20 cellular contexts compared by ENCODE assay signal in genomic region chrX:130771230-130771629, GRCh38.
DNase-seq lines count a peak whose midpoint lies in the region; ATAC-seq and TF ChIP-seq lines count a peak whose summit lies in the region.
"Had no signal": no experiment of that assay in that cellular context is flagged by ENCODE, and none has a peak within 500 bp of the region (broad histone marks: within the 10 kb centered on the region; RNA-seq: fewer than 3 reads in every experiment).

No MANE protein-coding gene starts in this region.

- TF ChIP-seq CTCF in MCF 10A (IDR thresholded peaks at IDR 0.05; ENCODE audit: unreplicated experiment) (no peak), breast epithelium (IDR thresholded peaks at IDR 0.05) (no peak), PC-3 (conservative IDR thresholded peaks at IDR 0.05; ENCODE audit: low read depth, low read length) (no peak), CD14-positive monocyte (IDR thresholded peaks at IDR 0.05) (no peak), OCI-LY7 (conservative IDR thresholded peaks at IDR 0.05; ENCODE audit: low read length) (no peak)

- no peak overlapping the region for H2AFZ ChIP-seq in PC-3 (ENCODE audit: low read length)
- no peak overlapping the region for H2AFZ ChIP-seq in OCI-LY7 (ENCODE audit: low read length)
- H2AFZ ChIP-seq: parathyroid adenoma had no signal

- H3K27ac Mint-ChIP-seq in MCF 10A (ENCODE audit: low read depth, unreplicated experiment), result no peak overlapping the region
- H3K27ac Mint-ChIP-seq in CD14-positive monocyte, result no peak overlapping the region
- H3K27ac Mint-ChIP-seq: activated CD8-positive, alpha-beta T cell treated with anti-CD3 and anti-CD28 coated beads for 36 hours; activated naive CD8-positive, alpha-beta T cell treated with anti-CD3 and anti-CD28 coated beads for 36 hours had no signal

- H3K4me1 Mint-ChIP-seq in MCF 10A (ENCODE audit: insufficient read depth, unreplicated experiment) (peaks cover 8% of the 10 kb centered on the region), CD14-positive monocyte (peaks cover 4% of the 10 kb centered on the region)

- intact Hi-C loops in MCF 10A (cut with micrococcal nuclease), result no loop called here
- intact Hi-C loops in breast epithelium (cut with DNase I; ENCODE audit: low total_unique reads), result no loop called here
- intact Hi-C loops in PC-3 (cut with micrococcal nuclease), result loop anchor here (5.0 kb wide), 1 partner anchor 54 kb away; no protein-coding TSS in a partner anchor
- intact Hi-C loops in CD14-positive monocyte (cut with micrococcal nuclease), result no loop called here
- intact Hi-C loops in OCI-LY7 (cut with micrococcal nuclease; ENCODE audit: unreplicated experiment), result no loop called here

- CTCF ChIA-PET in MCF 10A (lab: Yijun Ruan, JAX), result no interaction called here
- CTCF ChIA-PET in PC-3 (lab: Charles Lee), result no interaction called here
- CTCF ChIA-PET in OCI-LY7 (lab: Charles Lee; ENCODE audit: unreplicated experiment), result no interaction called here

- H3K4me3 Mint-ChIP-seq in MCF 10A (ENCODE audit: unreplicated experiment), result no peak overlapping the region
- no peak overlapping the region for H3K4me3 Mint-ChIP-seq in CD14-positive monocyte
- H3K4me3 Mint-ChIP-seq: activated CD8-positive, alpha-beta T cell treated with anti-CD3 and anti-CD28 coated beads for 36 hours; activated naive CD8-positive, alpha-beta T cell treated with anti-CD3 and anti-CD28 coated beads for 36 hours; naive thymus-derived CD4-positive, alpha-beta T cell had no signal

- ATAC-seq in PC-3, result 0 out of 2 replicates have a peak, but pooled peaks have one; percentile 12
- ATAC-seq: activated CD8-positive, alpha-beta T cell treated with anti-CD3 and anti-CD28 coated beads for 36 hours; naive thymus-derived CD4-positive, alpha-beta T cell had no signal

- H3K4me1 ChIP-seq in breast epithelium, result no peaks in the 10 kb centered on the region
- peaks cover 40% of the 10 kb centered on the region for H3K4me1 ChIP-seq in PC-3 (ENCODE audit: insufficient read depth, low read length)
- H3K4me1 ChIP-seq in skeletal muscle tissue (ENCODE audit: control insufficient read depth in 3 of 3, insufficient read depth in 3 of 3, low read length in 3 of 3), result peaks cover 0 to 7% (median 2%) of the 10 kb centered on the region in 3 donors
- no peaks in the 10 kb centered on the region for H3K4me1 ChIP-seq in OCI-LY7 (ENCODE audit: insufficient read depth, low read length, poor library complexity, severe bottlenecking)
- H3K4me1 ChIP-seq: parathyroid adenoma, uterus had no signal

- H3K27ac ChIP-seq in breast epithelium (no peak overlapping the region), PC-3 (ENCODE audit: low read length) (peak overlapping the region; percentile 98), skeletal muscle tissue (ENCODE audit: low read depth, low read length) (peak overlapping the region; percentile 45), OCI-LY7 (ENCODE audit: low read depth, low read length, poor library complexity, severe bottlenecking) (no peak overlapping the region)
- H3K27ac ChIP-seq: parathyroid adenoma, uterus had no signal

- H3K9me3 Mint-ChIP-seq in MCF 10A (ENCODE audit: unreplicated experiment) (no peaks in the 10 kb centered on the region), CD14-positive monocyte (no peaks in the 10 kb centered on the region)
- H3K9me3 Mint-ChIP-seq: activated CD8-positive, alpha-beta T cell treated with anti-CD3 and anti-CD28 coated beads for 36 hours; activated naive CD8-positive, alpha-beta T cell treated with anti-CD3 and anti-CD28 coated beads for 36 hours had no signal

- H3K4me2 ChIP-seq in PC-3 (ENCODE audit: low read length) (peak overlapping the region; percentile 69), OCI-LY7 (ENCODE audit: low read length) (no peak overlapping the region)

- TF ChIP-seq POLR2A in breast epithelium (IDR thresholded peaks at IDR 0.05), result no peak

- H3K9me3 ChIP-seq in breast epithelium, result no peaks in the 10 kb centered on the region
- no peaks in the 10 kb centered on the region for H3K9me3 ChIP-seq in PC-3 (ENCODE audit: low read length)
- H3K9me3 ChIP-seq in skeletal muscle tissue (ENCODE audit: control insufficient read depth in 3 of 3, low read length in 3 of 3), result no peaks in the 10 kb centered on the region
- H3K9me3 ChIP-seq in OCI-LY7 (ENCODE audit: low read length), result no peaks in the 10 kb centered on the region
- H3K9me3 ChIP-seq: HAP-1, uterus had no signal

- no peaks in the 10 kb centered on the region for H3K36me3 Mint-ChIP-seq in MCF 10A (ENCODE audit: insufficient read depth, unreplicated experiment)
- peaks cover 0 to 2% of the 10 kb centered on the region in 2 donors for H3K36me3 Mint-ChIP-seq in CD14-positive monocyte

- H3K27me3 ChIP-seq in breast epithelium (peaks cover 0 to 4% of the 10 kb centered on the region in 2 donors), PC-3 (ENCODE audit: low read length) (no peaks in the 10 kb centered on the region), skeletal muscle tissue (ENCODE audit: control insufficient read depth in 3 of 3, insufficient read depth in 3 of 3, low read length in 3 of 3) (no peaks in the 10 kb centered on the region)
- H3K27me3 ChIP-seq: uterus had no signal

- peak; percentile 8 for DNase-seq in MCF 10A (ENCODE audit: unreplicated experiment)
- no peak for DNase-seq in breast epithelium (ENCODE audit: low spot score in 2 of 2)
- DNase-seq in PC-3, result peak; percentile 49
- peak; percentile 4 for DNase-seq in dermis blood vessel endothelial cell
- no peak for DNase-seq in amygdala (lab: John Stamatoyannopoulos, UW)
- DNase-seq in CD14-positive monocyte (ENCODE audit: low spot score), result no peak
- no peak for DNase-seq in OCI-LY7 (ENCODE audit: low spot score)
- DNase-seq: activated CD8-positive, alpha-beta T cell treated with anti-CD3 and anti-CD28 coated beads for 36 hours; activated naive CD8-positive, alpha-beta T cell treated with anti-CD3 and anti-CD28 coated beads for 36 hours; activated T-cell treated with anti-CD3 and anti-CD28 coated beads, Interleukin-2, amount 50 U/mL, for 48 hours; effector CD4-positive, alpha-beta T cell; naive thymus-derived CD4-positive, alpha-beta T cell; NCI-H1092 treated with DMSO at 0.1 percent for 48 hours; SHP77; stimulated activated CD4-positive, alpha-beta T cell treated with anti-CD3 and anti-CD28 coated beads, Interleukin-4, amount 100 ng/mL, for 24 hours; uterus had no signal

- H3K27me3 Mint-ChIP-seq in MCF 10A (ENCODE audit: insufficient read depth, unreplicated experiment) (peaks cover 38% of the 10 kb centered on the region), CD14-positive monocyte (ENCODE audit: low read depth in 3 of 3) (peaks cover 0 to 4% (median 0%) of the 10 kb centered on the region in 3 donors)
- H3K27me3 Mint-ChIP-seq: activated CD8-positive, alpha-beta T cell treated with anti-CD3 and anti-CD28 coated beads for 36 hours; activated naive CD8-positive, alpha-beta T cell treated with anti-CD3 and anti-CD28 coated beads for 36 hours; naive thymus-derived CD4-positive, alpha-beta T cell had no signal

- H3F3A ChIP-seq in PC-3 (ENCODE audit: low read length, unreplicated experiment), result peaks cover 16% of the 10 kb centered on the region

- H3K9me2 ChIP-seq in PC-3 (replicated peaks; ENCODE audit: low read length) (no peaks in the 10 kb centered on the region), OCI-LY7 (ENCODE audit: insufficient read depth, low read length) (no peaks in the 10 kb centered on the region)

- H3K79me2 ChIP-seq in PC-3 (ENCODE audit: low read length), result no peaks in the 10 kb centered on the region
- no peaks in the 10 kb centered on the region for H3K79me2 ChIP-seq in OCI-LY7 (ENCODE audit: insufficient read depth, low read depth, low read length)
- H3K79me2 ChIP-seq: parathyroid adenoma had no signal

- H4K20me1 ChIP-seq in PC-3 (ENCODE audit: low read length), result no peaks in the 10 kb centered on the region
- H4K20me1 ChIP-seq in OCI-LY7 (ENCODE audit: insufficient read depth, low read length), result no peaks in the 10 kb centered on the region

- H3K9ac ChIP-seq in PC-3 (ENCODE audit: low read length), result peak overlapping the region; percentile 67
- no peak overlapping the region for H3K9ac ChIP-seq in skeletal muscle tissue (ENCODE audit: low read depth in 1 of 3, low read length in 3 of 3)
- H3K9ac ChIP-seq: parathyroid adenoma had no signal

- BruUV-seq in MCF 10A (replicated peaks; lab: Mats Ljungman, UMichigan) (no TSS peak), PC-3 (replicated peaks; lab: Mats Ljungman, UMichigan) (no TSS peak), OCI-LY7 (replicated peaks; lab: Mats Ljungman, UMichigan) (no TSS peak)

- H3K36me3 ChIP-seq in breast epithelium, result no peaks in the 10 kb centered on the region
- H3K36me3 ChIP-seq in PC-3 (ENCODE audit: low read depth, low read length), result no peaks in the 10 kb centered on the region
- H3K36me3 ChIP-seq in skeletal muscle tissue (ENCODE audit: control insufficient read depth in 3 of 3, insufficient read depth in 3 of 3, low read length in 3 of 3), result no peaks in the 10 kb centered on the region
- H3K36me3 ChIP-seq in OCI-LY7 (ENCODE audit: insufficient read depth, low read length), result no peaks in the 10 kb centered on the region
- H3K36me3 ChIP-seq: HAP-1, uterus had no signal

- POLR2A ChIA-PET in MCF 10A (lab: Yijun Ruan, JAX), result interaction anchor here (0.6 kb wide), 1 partner anchor 46 kb away, joined by 4 read pairs; no protein-coding TSS in a partner anchor
- POLR2A ChIA-PET in PC-3 (lab: Charles Lee; ENCODE audit: unreplicated experiment), result no interaction called here
- POLR2A ChIA-PET in OCI-LY7 (lab: Charles Lee), result no interaction called here

- H3K4me3 ChIP-seq in breast epithelium (no peak overlapping the region), PC-3 (ENCODE audit: low read length) (0 out of 2 replicates have a peak overlapping the region, but pooled peaks have one; percentile 23), skeletal muscle tissue (ENCODE audit: low read length in 3 of 3) (no peak overlapping the region), OCI-LY7 (ENCODE audit: low read depth, low read length, poor library complexity, severe bottlenecking) (no peak overlapping the region)
- H3K4me3 ChIP-seq: HAP-1, smooth muscle cell, uterus had no signal

Comparison
In these comparisons a context has a peak if more than half of its experiments do, and no peak if none do; other contexts are left out.
1. DNase-seq: peak in MCF 10A (single experiment), PC-3 (single experiment) and dermis blood vessel endothelial cell (single experiment); none in breast epithelium (0 of 2), amygdala (0 of 56), CD14-positive monocyte (single experiment) and OCI-LY7 (single experiment).
2. H3K27ac ChIP-seq: peak in PC-3 (single experiment) and skeletal muscle tissue (single experiment); none in breast epithelium (0 of 2) and OCI-LY7 (single experiment).